Comparison of ENCODE assay signal across 1 cellular context in the genomic region with DNA sequence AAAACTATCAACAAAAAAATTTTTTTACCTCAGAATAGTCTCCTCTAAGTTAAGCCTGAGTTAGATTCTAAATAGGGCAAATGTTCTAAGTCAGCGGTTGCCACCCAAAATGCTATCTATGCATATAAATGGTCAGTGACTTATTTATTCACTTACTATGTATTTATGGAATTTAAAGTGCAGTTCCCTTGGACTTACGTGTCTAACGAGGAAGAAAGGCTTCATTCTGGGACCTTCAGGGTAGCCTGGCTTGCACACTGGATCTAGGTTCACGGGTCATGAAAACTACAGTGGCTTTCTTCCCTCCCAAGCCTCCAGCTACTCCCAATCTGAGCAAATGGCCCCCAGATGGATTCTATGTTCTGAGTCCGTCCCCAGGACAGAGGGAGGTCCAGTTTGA.
TF ChIP-seq lines count a peak whose summit lies in the region.

No MANE protein-coding gene starts in this region.

TF ChIP-seq in GM23338, 12 proteins besides CTCF, POLR2A, EP300 and RAD21 (continued from another document):
- TF ChIP-seq, protein P1, sequence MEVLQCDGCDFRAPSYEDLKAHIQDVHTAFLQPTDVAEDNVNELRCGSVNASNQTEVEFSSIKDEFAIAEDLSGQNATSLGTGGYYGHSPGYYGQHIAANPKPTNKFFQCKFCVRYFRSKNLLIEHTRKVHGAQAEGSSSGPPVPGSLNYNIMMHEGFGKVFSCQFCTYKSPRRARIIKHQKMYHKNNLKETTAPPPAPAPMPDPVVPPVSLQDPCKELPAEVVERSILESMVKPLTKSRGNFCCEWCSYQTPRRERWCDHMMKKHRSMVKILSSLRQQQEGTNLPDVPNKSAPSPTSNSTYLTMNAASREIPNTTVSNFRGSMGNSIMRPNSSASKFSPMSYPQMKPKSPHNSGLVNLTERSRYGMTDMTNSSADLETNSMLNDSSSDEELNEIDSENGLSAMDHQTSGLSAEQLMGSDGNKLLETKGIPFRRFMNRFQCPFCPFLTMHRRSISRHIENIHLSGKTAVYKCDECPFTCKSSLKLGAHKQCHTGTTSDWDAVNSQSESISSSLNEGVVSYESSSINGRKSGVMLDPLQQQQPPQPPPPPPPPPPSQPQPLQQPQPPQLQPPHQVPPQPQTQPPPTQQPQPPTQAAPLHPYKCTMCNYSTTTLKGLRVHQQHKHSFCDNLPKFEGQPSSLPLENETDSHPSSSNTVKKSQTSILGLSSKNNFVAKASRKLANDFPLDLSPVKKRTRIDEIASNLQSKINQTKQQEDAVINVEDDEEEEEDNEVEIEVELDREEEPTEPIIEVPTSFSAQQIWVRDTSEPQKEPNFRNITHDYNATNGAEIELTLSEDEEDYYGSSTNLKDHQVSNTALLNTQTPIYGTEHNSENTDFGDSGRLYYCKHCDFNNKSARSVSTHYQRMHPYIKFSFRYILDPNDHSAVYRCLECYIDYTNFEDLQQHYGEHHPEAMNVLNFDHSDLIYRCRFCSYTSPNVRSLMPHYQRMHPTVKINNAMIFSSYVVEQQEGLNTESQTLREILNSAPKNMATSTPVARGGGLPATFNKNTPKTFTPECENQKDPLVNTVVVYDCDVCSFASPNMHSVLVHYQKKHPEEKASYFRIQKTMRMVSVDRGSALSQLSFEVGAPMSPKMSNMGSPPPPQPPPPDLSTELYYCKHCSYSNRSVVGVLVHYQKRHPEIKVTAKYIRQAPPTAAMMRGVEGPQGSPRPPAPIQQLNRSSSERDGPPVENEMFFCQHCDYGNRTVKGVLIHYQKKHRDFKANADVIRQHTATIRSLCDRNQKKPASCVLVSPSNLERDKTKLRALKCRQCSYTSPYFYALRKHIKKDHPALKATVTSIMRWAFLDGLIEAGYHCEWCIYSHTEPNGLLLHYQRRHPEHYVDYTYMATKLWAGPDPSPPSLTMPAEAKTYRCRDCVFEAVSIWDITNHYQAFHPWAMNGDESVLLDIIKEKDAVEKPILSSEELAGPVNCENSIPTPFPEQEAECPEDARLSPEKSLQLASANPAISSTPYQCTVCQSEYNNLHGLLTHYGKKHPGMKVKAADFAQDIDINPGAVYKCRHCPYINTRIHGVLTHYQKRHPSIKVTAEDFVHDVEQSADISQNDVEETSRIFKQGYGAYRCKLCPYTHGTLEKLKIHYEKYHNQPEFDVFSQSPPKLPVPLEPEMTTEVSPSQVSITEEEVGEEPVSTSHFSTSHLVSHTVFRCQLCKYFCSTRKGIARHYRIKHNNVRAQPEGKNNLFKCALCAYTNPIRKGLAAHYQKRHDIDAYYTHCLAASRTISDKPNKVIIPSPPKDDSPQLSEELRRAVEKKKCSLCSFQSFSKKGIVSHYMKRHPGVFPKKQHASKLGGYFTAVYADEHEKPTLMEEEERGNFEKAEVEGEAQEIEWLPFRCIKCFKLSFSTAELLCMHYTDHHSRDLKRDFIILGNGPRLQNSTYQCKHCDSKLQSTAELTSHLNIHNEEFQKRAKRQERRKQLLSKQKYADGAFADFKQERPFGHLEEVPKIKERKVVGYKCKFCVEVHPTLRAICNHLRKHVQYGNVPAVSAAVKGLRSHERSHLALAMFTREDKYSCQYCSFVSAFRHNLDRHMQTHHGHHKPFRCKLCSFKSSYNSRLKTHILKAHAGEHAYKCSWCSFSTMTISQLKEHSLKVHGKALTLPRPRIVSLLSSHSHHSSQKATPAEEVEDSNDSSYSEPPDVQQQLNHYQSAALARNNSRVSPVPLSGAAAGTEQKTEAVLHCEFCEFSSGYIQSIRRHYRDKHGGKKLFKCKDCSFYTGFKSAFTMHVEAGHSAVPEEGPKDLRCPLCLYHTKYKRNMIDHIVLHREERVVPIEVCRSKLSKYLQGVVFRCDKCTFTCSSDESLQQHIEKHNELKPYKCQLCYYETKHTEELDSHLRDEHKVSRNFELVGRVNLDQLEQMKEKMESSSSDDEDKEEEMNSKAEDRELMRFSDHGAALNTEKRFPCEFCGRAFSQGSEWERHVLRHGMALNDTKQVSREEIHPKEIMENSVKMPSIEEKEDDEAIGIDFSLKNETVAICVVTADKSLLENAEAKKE (CRISPR knock-in tag; IDR thresholded peaks at IDR 0.05), result no peak
- no peak for TF ChIP-seq EZH2 (IDR thresholded peaks at IDR 0.05; ENCODE audit: low read depth, unreplicated experiment)
- TF ChIP-seq POLR2AphosphoS5 (IDR thresholded peaks at IDR 0.05; ENCODE audit: low read depth), result no peak
- TF ChIP-seq ZNF114 (CRISPR knock-in tag; IDR thresholded peaks at IDR 0.05), result no peak
